ENCODE assay signal across 8 cellular contexts in genomic region chr5:134526483-134527155, GRCh38. TPM values are rescaled to one million over a fixed set of nuclear protein-coding genes. Genes with fewer than 3 reads are reported as not detected.
DNase-seq lines count a peak whose midpoint lies in the region; ATAC-seq and TF ChIP-seq lines count a peak whose summit lies in the region.

No MANE protein-coding gene starts in this region.

- peaks cover 24% of the 10 kb centered on the region for H3K4me1 Mint-ChIP-seq in T-helper 2 cell treated with Interferon-gamma antibody and Interleukin-4, amounts not matched to agents 5 μg/mL and 100 μg/mL, for 36 hours (ENCODE audit: low read depth)
- peaks cover 45% of the 10 kb centered on the region for H3K4me1 Mint-ChIP-seq in brain

- peak; percentile 34 for ATAC-seq in GM21723 (IDR thresholded peaks at IDR 0.05; ENCODE audit: unreplicated experiment)

- H3K36me3 Mint-ChIP-seq in T-helper 2 cell treated with Interferon-gamma antibody and Interleukin-4, amounts not matched to agents 5 μg/mL and 100 μg/mL, for 36 hours (ENCODE audit: low read depth), result peaks cover 2% of the 10 kb centered on the region
- no peaks in the 10 kb centered on the region for H3K36me3 Mint-ChIP-seq in brain

- peak overlapping the region; percentile 72 to 100 (median 98) for H3K27ac ChIP-seq in skin epidermis

- TF ChIP-seq CTCF in brain (conservative IDR thresholded peaks at IDR 0.05), result peak; percentile 33 to 64

- H3K9me3 Mint-ChIP-seq in T-helper 2 cell treated with Interferon-gamma antibody and Interleukin-4, amounts not matched to agents 5 μg/mL and 100 μg/mL, for 36 hours, result no peaks in the 10 kb centered on the region
- H3K9me3 Mint-ChIP-seq in brain, result peaks cover 0 to 3% (median 0%) of the 10 kb centered on the region in 5 experiments

- H3K4me3 ChIP-seq in skin epidermis, result peak overlapping the region; percentile 65 to 95 (median 82)

- H3K4me3 Mint-ChIP-seq in T-helper 2 cell treated with Interferon-gamma antibody and Interleukin-4, amounts not matched to agents 5 μg/mL and 100 μg/mL, for 36 hours, result peak overlapping the region; percentile 99
- H3K4me3 Mint-ChIP-seq in brain, result peak overlapping the region; percentile 92 to 95 (median 93)

- H3K27me3 Mint-ChIP-seq in T-helper 2 cell treated with Interferon-gamma antibody and Interleukin-4, amounts not matched to agents 5 μg/mL and 100 μg/mL, for 36 hours (ENCODE audit: low read depth), result peaks cover 3% of the 10 kb centered on the region
- peaks cover 39% of the 10 kb centered on the region for H3K27me3 Mint-ChIP-seq in brain

- H3K27ac Mint-ChIP-seq in T-helper 2 cell treated with Interferon-gamma antibody and Interleukin-4, amounts not matched to agents 5 μg/mL and 100 μg/mL, for 36 hours, result peak overlapping the region; percentile 73
- H3K27ac Mint-ChIP-seq in brain, result peak overlapping the region in 4 of 5 experiments; percentile 82 to 98 (median 88)

- DNase-seq in EH (ENCODE audit: low read depth) (peak; percentile 35), Kasumi-1 (lab: John Stamatoyannopoulos, UW) (peak; percentile 82 to 89), iPS-NIHi11 (ENCODE audit: low spot score) (peak; percentile 70), NCI-H1092 treated with DMSO at 0.1 percent for 48 hours (lab: John Stamatoyannopoulos, UW) (no peak)
- DNase-seq in T-helper 2 cell treated with Interferon-gamma antibody and Interleukin-4, amounts not matched to agents 5 μg/mL and 100 μg/mL, for 36 hours (ENCODE audit: low spot score), result peak; percentile 82

RNA-seq across cellular contexts. Expression of gene JADE2, which starts 1.1 kb away (rescaled TPM):
- 12.1 TPM for polyA plus RNA-seq in brain (ENCODE audit: insufficient read depth, low read depth, low replicate concordance)
